8 cellular contexts compared by ENCODE assay signal in genomic region chr1:197399691-197400521, GRCh38.
DNase-seq lines count a peak whose midpoint lies in the region; ATAC-seq, FAIRE-seq and TF ChIP-seq lines count a peak whose summit lies in the region.

No MANE protein-coding gene starts in this region.

- intact Hi-C loops in kidney (cut with DNase I): no loop called here

- H3K27ac Mint-ChIP-seq in activated CD4-positive, alpha-beta T cell treated with anti-CD3 and anti-CD28 coated beads, Interleukin-2, amount 10 ng/mL, durations not matched to agents 7 days and 5 days: no peak overlapping the region

- no peak for FAIRE-seq in kidney (lab: Jason Lieb, UNC)

- no peaks in the 10 kb centered on the region for H3K9me3 Mint-ChIP-seq in activated CD4-positive, alpha-beta T cell treated with anti-CD3 and anti-CD28 coated beads, Interleukin-2, amount 10 ng/mL, durations not matched to agents 7 days and 5 days

- DNase-seq in DMS 273 (lab: John Stamatoyannopoulos, UW; ENCODE audit: unreplicated experiment) (peak; percentile 59), NCI-H2227 (lab: John Stamatoyannopoulos, UW; ENCODE audit: unreplicated experiment) (peak; percentile 63), kidney (no peak), midbrain (lab: John Stamatoyannopoulos, UW) (no peak), cerebellum (ENCODE audit: low spot score) (no peak)
- DNase-seq in activated CD4-positive, alpha-beta T cell treated with anti-CD3 and anti-CD28 coated beads, Interleukin-2, amount 10 ng/mL, durations not matched to agents 7 days and 5 days: peak; percentile 41

- H3K9me3 ChIP-seq in kidney (ENCODE audit: control insufficient read depth in 1 of 2, low read length in 2 of 2): no peaks in the 10 kb centered on the region

- no peaks in the 10 kb centered on the region for H3K4me1 ChIP-seq in kidney (ENCODE audit: control insufficient read depth in 1 of 2, insufficient read depth in 1 of 2, low read depth in 1 of 2, low read length in 2 of 2)

- CTCF ChIA-PET in activated CD4-positive, alpha-beta T cell treated with anti-CD3 and anti-CD28 coated beads, Interleukin-2, amount 10 ng/mL, durations not matched to agents 7 days and 5 days (lab: Charles Lee): interaction anchor here (0.6 to 1.2 kb wide), 7 partner anchors 8 to 1388 kb away, joined by 3 to 5 read pairs (median 4); no protein-coding TSS in a partner anchor

- TF ChIP-seq CTCF in kidney (IDR thresholded peaks at IDR 0.05; ENCODE audit: borderline replicate concordance, extremely low read depth, insufficient read depth): peak; percentile 31

- H3K36me3 Mint-ChIP-seq in activated CD4-positive, alpha-beta T cell treated with anti-CD3 and anti-CD28 coated beads, Interleukin-2, amount 10 ng/mL, durations not matched to agents 7 days and 5 days (ENCODE audit: low read depth): no peaks in the 10 kb centered on the region

- no peak overlapping the region for H3K27ac ChIP-seq in kidney (ENCODE audit: low read depth in 2 of 2, low read length in 2 of 2)

- H3K4me1 Mint-ChIP-seq in activated CD4-positive, alpha-beta T cell treated with anti-CD3 and anti-CD28 coated beads, Interleukin-2, amount 10 ng/mL, durations not matched to agents 7 days and 5 days: no peaks in the 10 kb centered on the region

- no peak overlapping the region for H3K9ac ChIP-seq in kidney (ENCODE audit: low read length in 2 of 2)

- peak; percentile 72 for ATAC-seq in GM19023 (IDR thresholded peaks at IDR 0.05; ENCODE audit: unreplicated experiment)
- peak; percentile 95 for ATAC-seq in HG03135 (IDR thresholded peaks at IDR 0.05; ENCODE audit: unreplicated experiment)

- POLR2A ChIA-PET in activated CD4-positive, alpha-beta T cell treated with anti-CD3 and anti-CD28 coated beads, Interleukin-2, amount 10 ng/mL, durations not matched to agents 7 days and 5 days (lab: Charles Lee): no interaction called here

- H3K27me3 Mint-ChIP-seq in activated CD4-positive, alpha-beta T cell treated with anti-CD3 and anti-CD28 coated beads, Interleukin-2, amount 10 ng/mL, durations not matched to agents 7 days and 5 days: peaks cover 10% of the 10 kb centered on the region

- no peak overlapping the region for H3K4me3 Mint-ChIP-seq in activated CD4-positive, alpha-beta T cell treated with anti-CD3 and anti-CD28 coated beads, Interleukin-2, amount 10 ng/mL, durations not matched to agents 7 days and 5 days

- no peak overlapping the region for H3K4me3 ChIP-seq in kidney (ENCODE audit: low read length in 2 of 2)

- no peaks in the 10 kb centered on the region for H3K36me3 ChIP-seq in kidney (ENCODE audit: control insufficient read depth in 1 of 2, insufficient read depth in 2 of 2, low read length in 2 of 2)

Comparison
In these comparisons a context has a peak if more than half of its experiments do, and no peak if none do; other contexts are left out.
1. DNase-seq: peak in DMS 273 (single experiment), NCI-H2227 (single experiment) and activated CD4-positive, alpha-beta T cell treated with anti-CD3 and anti-CD28 coated beads, Interleukin-2, amount 10 ng/mL, durations not matched to agents 7 days and 5 days (single experiment); none in kidney (single experiment), midbrain (single experiment) and cerebellum (single experiment).